In genomic region chr3:30188713-30189112, GRCh38 we compare ENCODE assay signal across 10 cellular contexts.
A peak's percentile ranks its signal among the peaks of the same experiment; 100 is the strongest.
DNase-seq lines count a peak whose midpoint lies in the region; ATAC-seq and TF ChIP-seq lines count a peak whose summit lies in the region.
"Had no signal": no experiment of that assay in that cellular context is flagged by ENCODE, and none has a peak within 500 bp of the region (broad histone marks: within the 10 kb centered on the region; RNA-seq: fewer than 3 reads in every experiment).

No MANE protein-coding gene starts in this region.

- H3K36me3 Mint-ChIP-seq in HFFc6 (ENCODE audit: low read depth) (no peaks in the 10 kb centered on the region), MCF 10A (ENCODE audit: insufficient read depth, unreplicated experiment) (no peaks in the 10 kb centered on the region)

- CTCF ChIA-PET in MCF 10A (lab: Yijun Ruan, JAX), result interaction anchor here (0.7 to 3.3 kb wide), 4 partner anchors 10 to 504 kb away, joined by 3 to 17 read pairs (median 6); no protein-coding TSS in a partner anchor

- H3K27me3 Mint-ChIP-seq in HFFc6 (ENCODE audit: insufficient read depth) (no peaks in the 10 kb centered on the region), MCF 10A (ENCODE audit: insufficient read depth, unreplicated experiment) (no peaks in the 10 kb centered on the region)

- H3K4me1 Mint-ChIP-seq in HFFc6 (ENCODE audit: low read depth) (peaks cover 27% of the 10 kb centered on the region), MCF 10A (ENCODE audit: insufficient read depth, unreplicated experiment) (peaks cover 8% of the 10 kb centered on the region)
- H3K4me1 Mint-ChIP-seq: activated naive CD8-positive, alpha-beta T cell treated with anti-CD3 and anti-CD28 coated beads, Interleukin-2, amount 50 U/mL, for 24 hours had no signal

- H3K9me3 Mint-ChIP-seq in HFFc6, result no peaks in the 10 kb centered on the region
- no peaks in the 10 kb centered on the region for H3K9me3 Mint-ChIP-seq in MCF 10A (ENCODE audit: unreplicated experiment)
- H3K9me3 Mint-ChIP-seq: activated naive CD8-positive, alpha-beta T cell treated with anti-CD3 and anti-CD28 coated beads, Interleukin-2, amount 50 U/mL, for 24 hours had no signal

- POLR2A ChIA-PET in MCF 10A (lab: Yijun Ruan, JAX), result interaction anchor here (0.5 to 1.4 kb wide), 5 partner anchors 9 to 175 kb away, joined by 3 to 8 read pairs (median 3); no protein-coding TSS in a partner anchor

- H3K27me3 ChIP-seq in psoas muscle (ENCODE audit: insufficient read depth in 3 of 3, low read length in 2 of 3), result no peaks in the 10 kb centered on the region

- BruUV-seq in MCF 10A (replicated peaks; lab: Mats Ljungman, UMichigan), result no TSS peak

- H3K27ac ChIP-seq in psoas muscle (no peak overlapping the region), coronary artery (no peak overlapping the region)
- H3K27ac ChIP-seq: lower lobe of right lung had no signal

- TF ChIP-seq CTCF in HFFc6 (IDR thresholded peaks at IDR 0.05), result no peak
- no peak for TF ChIP-seq CTCF in MCF 10A (IDR thresholded peaks at IDR 0.05; ENCODE audit: unreplicated experiment)
- TF ChIP-seq CTCF in psoas muscle (IDR thresholded peaks at IDR 0.05), result no peak
- no peak for TF ChIP-seq CTCF in coronary artery (IDR thresholded peaks at IDR 0.05)

- peak; percentile 28 for DNase-seq in HFFc6
- peak; percentile 36 for DNase-seq in NCI-H2196 (lab: John Stamatoyannopoulos, UW; ENCODE audit: unreplicated experiment)
- DNase-seq in MCF 10A (ENCODE audit: unreplicated experiment), result peak; percentile 91
- peak; percentile 13 to 28 for DNase-seq in psoas muscle
- DNase-seq in coronary artery (ENCODE audit: low spot score), result no peak
- no peak for DNase-seq in stimulated activated CD4-positive, alpha-beta T cell treated with anti-CD3 and anti-CD28 coated beads, Interleukin-15, amount 100 ng/mL, for 24 hours
- DNase-seq: activated naive CD8-positive, alpha-beta T cell treated with anti-CD3 and anti-CD28 coated beads, Interleukin-2, amount 50 U/mL, for 24 hours; lower lobe of right lung; stimulated activated naive CD8-positive, alpha-beta T cell treated with anti-CD3 and anti-CD28 coated beads, Interleukin-15, Interleukin-2, amounts not matched to agents 100 U/mL and 50 U/mL, for 24 hours had no signal

- no peaks in the 10 kb centered on the region for H3K4me1 ChIP-seq in psoas muscle
- H3K4me1 ChIP-seq: lower lobe of right lung had no signal

- H3K36me3 ChIP-seq in psoas muscle (ENCODE audit: insufficient read depth in 1 of 2, low read depth in 1 of 2), result no peaks in the 10 kb centered on the region
- H3K36me3 ChIP-seq: lower lobe of right lung had no signal

- H3K4me3 Mint-ChIP-seq in HFFc6 (no peak overlapping the region), MCF 10A (ENCODE audit: unreplicated experiment) (no peak overlapping the region)
- H3K4me3 Mint-ChIP-seq: activated naive CD8-positive, alpha-beta T cell treated with anti-CD3 and anti-CD28 coated beads, Interleukin-2, amount 50 U/mL, for 24 hours had no signal

- WGBS in psoas muscle, 3 donors, result 80 to 91% (median 84%) methylated on average over 1 of the region's 1 CpG

- H3K4me3 ChIP-seq in psoas muscle (no peak overlapping the region), coronary artery (no peak overlapping the region)
- H3K4me3 ChIP-seq: lower lobe of right lung had no signal

- H3K27ac Mint-ChIP-seq in HFFc6 (no peak overlapping the region), MCF 10A (ENCODE audit: low read depth, unreplicated experiment) (no peak overlapping the region)
- H3K27ac Mint-ChIP-seq: activated naive CD8-positive, alpha-beta T cell treated with anti-CD3 and anti-CD28 coated beads, Interleukin-2, amount 50 U/mL, for 24 hours had no signal

- intact Hi-C loops in MCF 10A (cut with micrococcal nuclease) (no loop called here), psoas muscle (cut with DNase I) (no loop called here)

- no peaks in the 10 kb centered on the region for H3K9me3 ChIP-seq in psoas muscle
- H3K9me3 ChIP-seq: lower lobe of right lung had no signal

- peak; percentile 85 to 98 (median 95) for ATAC-seq in psoas muscle
- no peak for ATAC-seq in HG03469 (IDR thresholded peaks at IDR 0.05; ENCODE audit: unreplicated experiment)
- ATAC-seq: activated naive CD8-positive, alpha-beta T cell treated with anti-CD3 and anti-CD28 coated beads, Interleukin-2, amount 50 U/mL, for 24 hours; lower lobe of right lung; stimulated activated naive CD8-positive, alpha-beta T cell treated with anti-CD3 and anti-CD28 coated beads, Interleukin-15, Interleukin-2, amounts not matched to agents 100 U/mL and 50 U/mL, for 24 hours had no signal

Comparison
In these comparisons a context has a peak if more than half of its experiments do, and no peak if none do; other contexts are left out.
1. DNase-seq: peak in HFFc6 (single experiment), NCI-H2196 (single experiment), MCF 10A (single experiment) and psoas muscle (2 of 2); none in coronary artery (single experiment) and stimulated activated CD4-positive, alpha-beta T cell treated with anti-CD3 and anti-CD28 coated beads, Interleukin-15, amount 100 ng/mL, for 24 hours (single experiment).